39 cellular contexts compared by ENCODE assay signal in the genomic region with DNA sequence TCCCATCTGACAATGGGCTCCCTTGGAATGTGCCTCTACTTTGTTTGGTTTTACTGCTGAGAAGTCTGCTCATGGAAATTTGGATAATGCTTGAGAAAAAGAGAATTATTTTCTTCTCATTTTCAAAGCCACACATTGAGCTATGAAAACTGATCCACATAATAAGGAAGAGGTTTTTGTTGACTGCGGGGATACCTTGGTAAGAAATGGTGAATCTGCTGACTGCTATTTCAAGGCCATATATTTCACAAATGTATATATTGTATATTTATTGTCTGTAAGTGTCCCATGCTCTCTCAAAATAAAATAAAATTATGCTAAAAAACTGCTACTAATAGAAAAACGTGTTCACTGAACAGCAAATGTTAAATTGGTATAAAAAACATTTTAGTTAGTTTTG. TPM values are rescaled to one million over a fixed set of nuclear protein-coding genes. Genes with fewer than 3 reads are reported as not detected.
"Had no signal": no experiment of that assay in that cellular context is flagged by ENCODE, and none has a peak within 500 bp of the region (broad histone marks: within the 10 kb centered on the region; RNA-seq: fewer than 3 reads in every experiment).

No MANE protein-coding gene starts in this region.

- H3K4me1 Mint-ChIP-seq: activated naive CD8-positive, alpha-beta T cell treated with anti-CD3 and anti-CD28 coated beads, Interleukin-2, amount 10 ng/mL, durations not matched to agents 7 days and 5 days; brain had no signal

- DNase-seq: activated effector memory CD4-positive, alpha-beta T cell treated with anti-CD3 and anti-CD28 coated beads, Interleukin-2, amount 50 U/mL, for 16 hours; activated effector memory CD4-positive, alpha-beta T cell treated with Interleukin-2 at 50 U/mL for 16 hours; activated gamma-delta T cell; activated gamma-delta T cell treated with Interleukin-2 at 50 U/mL for 16 hours; activated naive CD4-positive, alpha-beta T cell; activated naive CD4-positive, alpha-beta T cell treated with anti-CD3 and anti-CD28 coated beads for 36 hours; activated naive CD4-positive, alpha-beta T cell treated with anti-CD3 and anti-CD28 coated beads, Interleukin-2, amount 10 ng/mL, durations not matched to agents 7 days and 5 days; activated naive CD4-positive, alpha-beta T cell treated with anti-CD3 and anti-CD28 coated beads, Interleukin-2, amount 50 U/mL, for 16 hours; activated naive CD4-positive, alpha-beta T cell treated with Interleukin-2 at 50 U/mL for 16 hours; activated naive CD8-positive, alpha-beta T cell treated with anti-CD3 and anti-CD28 coated beads for 36 hours; activated naive CD8-positive, alpha-beta T cell treated with anti-CD3 and anti-CD28 coated beads, Interleukin-2, amount 10 ng/mL, durations not matched to agents 7 days and 5 days; activated naive CD8-positive, alpha-beta T cell treated with anti-CD3 and anti-CD28 coated beads, Interleukin-2, amount 50 U/mL, for 24 hours; activated T-cell treated with anti-CD3 and anti-CD28 coated beads, Interleukin-2, amount 50 U/mL, for 1 hour; activated T-cell treated with anti-CD3 and anti-CD28 coated beads, Interleukin-2, amount 50 U/mL, for 24 hours; activated T-cell treated with anti-CD3 and anti-CD28 coated beads, Interleukin-2, amount 50 U/mL, for 4 hours; activated T-cell treated with anti-CD3 and anti-CD28 coated beads, Interleukin-2, amount 50 U/mL, for 48 hours; activated T-cell treated with anti-CD3 and anti-CD28 coated beads, Interleukin-2, amount 50 U/mL, for 72 hours; adrenal gland; amniotic stem cell; amygdala; anterior cingulate cortex; aorta; body of pancreas; brain microvascular endothelial cell; caudate nucleus; central memory CD4-positive, alpha-beta T cell; cerebellar nuclear complex had no signal

- H3K9me3 Mint-ChIP-seq: activated naive CD4-positive, alpha-beta T cell treated with anti-CD3 and anti-CD28 coated beads for 36 hours; activated naive CD4-positive, alpha-beta T cell treated with anti-CD3 and anti-CD28 coated beads, Interleukin-2, amount 10 ng/mL, durations not matched to agents 7 days and 5 days; activated naive CD4-positive, alpha-beta T cell treated with anti-CD3 and anti-CD28 coated beads, Interleukin-2, amount 50 U/mL, for 24 hours; activated naive CD4-positive, alpha-beta T cell treated with anti-CD3 and anti-CD28 coated beads, Interleukin-2, amount 50 U/mL, for 72 hours; activated naive CD8-positive, alpha-beta T cell treated with anti-CD3 and anti-CD28 coated beads for 36 hours; activated naive CD8-positive, alpha-beta T cell treated with anti-CD3 and anti-CD28 coated beads, Interleukin-2, amount 10 ng/mL, durations not matched to agents 7 days and 5 days; activated naive CD8-positive, alpha-beta T cell treated with anti-CD3 and anti-CD28 coated beads, Interleukin-2, amount 50 U/mL, for 24 hours; activated T-cell treated with anti-CD3 and anti-CD28 coated beads, Interleukin-2, amount 50 U/mL, for 24 hours; activated T-cell treated with anti-CD3 and anti-CD28 coated beads, Interleukin-2, amount 50 U/mL, for 4 hours; activated T-cell treated with anti-CD3 and anti-CD28 coated beads, Interleukin-2, amount 50 U/mL, for 72 hours; activated T-helper 1 cell treated with anti-CD3 and anti-CD28 coated beads, Interleukin-12 subunit alpha, Interleukin-12 subunit beta, Interleukin-2, Interleukin-4 antibody, amounts not matched to agents 30 ng/mL and 10 ng/mL and 1 ng/mL, durations not matched to agents 14 hours and 24 hours and 36 hours; activated T-helper 2 cell treated with anti-CD3 and anti-CD28 coated beads, Interferon-gamma antibody, Interleukin-2, Interleukin-4, amounts not matched to agents 10 μg/mL and 5 μg/mL and 100 μg/mL, durations not matched to agents 14 hours and 24 hours and 36 hours; central memory CD8-positive, alpha-beta T cell had no signal

- FAIRE-seq: astrocyte, bronchial epithelial cell had no signal

- H3K27me3 Mint-ChIP-seq: activated naive CD4-positive, alpha-beta T cell treated with anti-CD3 and anti-CD28 coated beads, Interleukin-2, amount 10 ng/mL, durations not matched to agents 7 days and 5 days; activated naive CD4-positive, alpha-beta T cell treated with anti-CD3 and anti-CD28 coated beads, Interleukin-2, amount 50 U/mL, for 24 hours; activated naive CD8-positive, alpha-beta T cell; activated naive CD8-positive, alpha-beta T cell treated with anti-CD3 and anti-CD28 coated beads for 36 hours; activated naive CD8-positive, alpha-beta T cell treated with anti-CD3 and anti-CD28 coated beads, Interleukin-2, amount 10 ng/mL, durations not matched to agents 7 days and 5 days; activated naive CD8-positive, alpha-beta T cell treated with anti-CD3 and anti-CD28 coated beads, Interleukin-2, amount 50 U/mL, for 24 hours; activated T-cell treated with anti-CD3 and anti-CD28 coated beads, Interleukin-2, amount 50 U/mL, for 24 hours; brain; central memory CD8-positive, alpha-beta T cell had no signal

- H3K4me1 ChIP-seq: adrenal gland, ascending aorta, body of pancreas, breast epithelium had no signal

- H3K9me3 ChIP-seq: adrenal gland, ascending aorta, body of pancreas, breast epithelium had no signal

- H3K27ac ChIP-seq: adrenal gland, ascending aorta, brain microvascular endothelial cell, breast epithelium, cardiac muscle cell had no signal

- H3K36me3 ChIP-seq: cardiac muscle cell had no signal

- H3K27ac Mint-ChIP-seq: activated naive CD4-positive, alpha-beta T cell treated with anti-CD3 and anti-CD28 coated beads for 36 hours; activated naive CD4-positive, alpha-beta T cell treated with anti-CD3 and anti-CD28 coated beads, Interleukin-2, amount 10 ng/mL, durations not matched to agents 7 days and 5 days; activated naive CD4-positive, alpha-beta T cell treated with anti-CD3 and anti-CD28 coated beads, Interleukin-2, amount 50 U/mL, for 24 hours; activated naive CD4-positive, alpha-beta T cell treated with anti-CD3 and anti-CD28 coated beads, Interleukin-2, amount 50 U/mL, for 72 hours; activated naive CD8-positive, alpha-beta T cell; activated naive CD8-positive, alpha-beta T cell treated with anti-CD3 and anti-CD28 coated beads for 36 hours; activated naive CD8-positive, alpha-beta T cell treated with anti-CD3 and anti-CD28 coated beads, Interleukin-2, amount 10 ng/mL, durations not matched to agents 7 days and 5 days; activated naive CD8-positive, alpha-beta T cell treated with anti-CD3 and anti-CD28 coated beads, Interleukin-2, amount 50 U/mL, for 24 hours; activated T-cell treated with anti-CD3 and anti-CD28 coated beads, Interleukin-2, amount 50 U/mL, for 24 hours; activated T-cell treated with anti-CD3 and anti-CD28 coated beads, Interleukin-2, amount 50 U/mL, for 72 hours; activated T-helper 1 cell treated with anti-CD3 and anti-CD28 coated beads, Interleukin-12 subunit alpha, Interleukin-12 subunit beta, Interleukin-2, Interleukin-4 antibody, amounts not matched to agents 30 ng/mL and 10 ng/mL and 1 ng/mL, durations not matched to agents 14 hours and 24 hours and 36 hours; activated T-helper 2 cell treated with anti-CD3 and anti-CD28 coated beads, Interferon-gamma antibody, Interleukin-2, Interleukin-4, amounts not matched to agents 10 μg/mL and 5 μg/mL and 100 μg/mL, durations not matched to agents 14 hours and 24 hours and 36 hours; brain had no signal

- H3K4me3 Mint-ChIP-seq: activated naive CD4-positive, alpha-beta T cell treated with anti-CD3 and anti-CD28 coated beads for 36 hours; activated naive CD4-positive, alpha-beta T cell treated with anti-CD3 and anti-CD28 coated beads, Interleukin-2, amount 10 ng/mL, durations not matched to agents 7 days and 5 days; activated naive CD4-positive, alpha-beta T cell treated with anti-CD3 and anti-CD28 coated beads, Interleukin-2, amount 50 U/mL, for 24 hours; activated naive CD8-positive, alpha-beta T cell; activated naive CD8-positive, alpha-beta T cell treated with anti-CD3 and anti-CD28 coated beads for 36 hours; activated naive CD8-positive, alpha-beta T cell treated with anti-CD3 and anti-CD28 coated beads, Interleukin-2, amount 10 ng/mL, durations not matched to agents 7 days and 5 days; activated naive CD8-positive, alpha-beta T cell treated with anti-CD3 and anti-CD28 coated beads, Interleukin-2, amount 50 U/mL, for 24 hours; activated T-cell treated with anti-CD3 and anti-CD28 coated beads, Interleukin-2, amount 50 U/mL, for 24 hours; activated T-cell treated with anti-CD3 and anti-CD28 coated beads, Interleukin-2, amount 50 U/mL, for 4 hours; activated T-cell treated with anti-CD3 and anti-CD28 coated beads, Interleukin-2, amount 50 U/mL, for 72 hours; activated T-helper 1 cell treated with anti-CD3 and anti-CD28 coated beads, Interleukin-12 subunit alpha, Interleukin-12 subunit beta, Interleukin-2, Interleukin-4 antibody, amounts not matched to agents 30 ng/mL and 10 ng/mL and 1 ng/mL, durations not matched to agents 14 hours and 24 hours and 36 hours; brain; central memory CD8-positive, alpha-beta T cell had no signal

- H3K27me3 ChIP-seq: adrenal gland, ascending aorta, body of pancreas, brain microvascular endothelial cell, breast epithelium, cardiac muscle cell had no signal

- H3K4me3 ChIP-seq: adrenal gland, ascending aorta, body of pancreas, breast epithelium, cardiac muscle cell had no signal

- ATAC-seq: activated naive CD4-positive, alpha-beta T cell treated with anti-CD3 and anti-CD28 coated beads, Interleukin-2, amount 50 U/mL, for 72 hours; activated naive CD8-positive, alpha-beta T cell treated with anti-CD3 and anti-CD28 coated beads, Interleukin-2, amount 50 U/mL, for 24 hours; activated T-cell treated with anti-CD3 and anti-CD28 coated beads, Interleukin-2, amount 50 U/mL, for 4 hours; activated T-cell treated with anti-CD3 and anti-CD28 coated beads, Interleukin-2, amount 50 U/mL, for 72 hours; body of pancreas had no signal

- H3K36me3 Mint-ChIP-seq: activated naive CD8-positive, alpha-beta T cell treated with anti-CD3 and anti-CD28 coated beads, Interleukin-2, amount 10 ng/mL, durations not matched to agents 7 days and 5 days had no signal

RNA-seq across cellular contexts. Expression of a gene that starts 39.2 kb away (rescaled TPM):
- total RNA-seq: activated naive CD4-positive, alpha-beta T cell treated with anti-CD3 and anti-CD28 coated beads for 36 hours; activated naive CD8-positive, alpha-beta T cell treated with anti-CD3 and anti-CD28 coated beads for 36 hours; activated naive CD8-positive, alpha-beta T cell treated with anti-CD3 and anti-CD28 coated beads, Interleukin-2, amount 10 ng/mL, durations not matched to agents 7 days and 5 days; activated T-cell treated with anti-CD3 and anti-CD28 coated beads, Interleukin-2, amount 50 U/mL, for 4 hours; bronchial epithelial cell had no signal
